ENCODE assay signal across 8 cellular contexts in the genomic region with DNA sequence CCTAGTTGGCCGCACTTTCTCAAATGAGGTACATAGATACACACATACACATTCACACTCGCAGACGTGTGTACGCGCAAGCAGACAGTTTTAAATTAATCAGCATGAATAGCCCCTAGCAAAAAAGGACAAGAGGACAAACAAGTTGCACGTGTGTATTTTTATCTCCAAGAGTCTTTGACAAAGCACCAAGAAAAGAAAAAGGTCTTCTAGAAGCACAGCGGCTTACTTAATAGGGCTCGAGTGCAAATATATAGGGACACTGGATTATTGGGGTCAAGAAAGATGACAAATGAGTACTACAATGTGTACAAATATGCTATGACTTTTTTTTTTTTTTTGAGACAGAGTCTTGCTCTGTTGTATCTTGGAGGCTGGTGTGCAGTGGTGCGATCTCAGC. TPM values are rescaled to one million over a fixed set of nuclear protein-coding genes. Genes with fewer than 3 reads are reported as not detected.
A peak's percentile ranks its signal among the peaks of the same experiment; 100 is the strongest.
DNase-seq lines count a peak whose midpoint lies in the region; ATAC-seq and TF ChIP-seq lines count a peak whose summit lies in the region.

No MANE protein-coding gene starts in this region.

- H2AK5ac ChIP-seq in H9 (ENCODE audit: insufficient read length, low read length): no peak overlapping the region

- peaks cover 48% of the 10 kb centered on the region for H3K27me3 Mint-ChIP-seq in H9 (ENCODE audit: low read depth)
- no peaks in the 10 kb centered on the region for H3K27me3 Mint-ChIP-seq in activated naive CD8-positive, alpha-beta T cell treated with anti-CD3 and anti-CD28 coated beads for 36 hours
- H3K27me3 Mint-ChIP-seq in naive thymus-derived CD8-positive, alpha-beta T cell: no peaks in the 10 kb centered on the region

- H3K27me3 ChIP-seq in A673 (replicated peaks; ENCODE audit: insufficient read depth, low read depth, low read length, poor library complexity) (no peaks in the 10 kb centered on the region), H9 (ENCODE audit: insufficient read depth, low read length) (peaks cover 10% of the 10 kb centered on the region; the same call in 1 of the 2 replicates)

- no peak overlapping the region for H3K23ac ChIP-seq in H9 (ENCODE audit: insufficient read length, low read depth, low read length)

- intact Hi-C loops in A673 (cut with micrococcal nuclease; ENCODE audit: unreplicated experiment): loop anchor here (2.0 to 5.0 kb wide), 2 partner anchors 116 to 202 kb away; no protein-coding TSS in a partner anchor

- no peak overlapping the region for H3K18ac ChIP-seq in H9 (ENCODE audit: insufficient read length, low read depth, low read length)

- peak overlapping the region; percentile 53 for H3K4me2 ChIP-seq in H9 (ENCODE audit: insufficient read depth, insufficient read length, low read length)

- POLR2A ChIA-PET in A673 (lab: Charles Lee; ENCODE audit: low non-redundant PET): no interaction called here
- POLR2A ChIA-PET in naive thymus-derived CD8-positive, alpha-beta T cell (lab: Charles Lee): interaction anchor here (0.7 to 2.6 kb wide), 4 partner anchors 9 to 190 kb away, joined by 3 to 14 read pairs (median 3); no protein-coding TSS in a partner anchor

- no peak overlapping the region for H2BK15ac ChIP-seq in H9 (ENCODE audit: low read depth, low read length)

- H3K27ac Mint-ChIP-seq in H9: no peak overlapping the region
- peak overlapping the region; percentile 94 for H3K27ac Mint-ChIP-seq in activated naive CD8-positive, alpha-beta T cell treated with anti-CD3 and anti-CD28 coated beads for 36 hours
- peak overlapping the region; percentile 64 to 95 (median 90) for H3K27ac Mint-ChIP-seq in naive thymus-derived CD8-positive, alpha-beta T cell

- no peak overlapping the region for H3K9ac ChIP-seq in H9 (ENCODE audit: extremely low read depth, insufficient read length, low read length)

- DNase-seq in A673 (ENCODE audit: low spot score) (no peak), H9 (no peak), AG20443 (ENCODE audit: low spot score) (no peak), NCI-H524 (lab: John Stamatoyannopoulos, UW) (no peak)
- no peak for DNase-seq in activated naive CD8-positive, alpha-beta T cell treated with anti-CD3 and anti-CD28 coated beads for 36 hours
- no peak for DNase-seq in naive thymus-derived CD8-positive, alpha-beta T cell

- CTCF ChIA-PET in A673 (lab: Charles Lee): interaction anchor here (1.0 kb wide), 1 partner anchor 184 kb away, joined by 3 read pairs; no protein-coding TSS in a partner anchor

- H3K27ac ChIP-seq in A673 (ENCODE audit: low read depth, low read length, poor library complexity, severe bottlenecking) (peak overlapping the region; percentile 89), H9 (ENCODE audit: insufficient read length, low read depth, low read length) (no peak overlapping the region)

- H4K8ac ChIP-seq in H9 (replicated peaks; ENCODE audit: insufficient read length, low read depth, low read length): no peak overlapping the region

- WGBS in H9 (ENCODE audit: extremely low coverage, insufficient read length, low lambda C conversion rate): no CpG with 5 or more reads among the region's 9 CpGs

- no peak overlapping the region for H3K4ac ChIP-seq in H9 (ENCODE audit: low read depth, low read length)

- no peak overlapping the region for H2BK5ac ChIP-seq in H9 (ENCODE audit: insufficient read length, low read length)

- no peak overlapping the region for H2BK20ac ChIP-seq in H9 (ENCODE audit: low read depth, low read length, poor library complexity, severe bottlenecking)

- peaks cover 23% of the 10 kb centered on the region for H3K4me1 ChIP-seq in A673 (ENCODE audit: insufficient read depth, low read length, poor library complexity, severe bottlenecking)
- H3K4me1 ChIP-seq in H9 (ENCODE audit: insufficient read depth, low read length): 0 out of 2 replicates have a peak, but pooled peaks cover 2% of the 10 kb centered on the region

- H3K9me3 ChIP-seq in A673 (ENCODE audit: low read depth, low read length, poor library complexity, severe bottlenecking): no peaks in the 10 kb centered on the region
- no peaks in the 10 kb centered on the region for H3K9me3 ChIP-seq in H9 (ENCODE audit: control insufficient read depth, low read depth, low read length)

- TF ChIP-seq CTCF in A673 (conservative IDR thresholded peaks at IDR 0.05; ENCODE audit: low read depth, low read length) (no peak), H9 (conservative IDR thresholded peaks at IDR 0.05) (no peak)

- H3K4me3 Mint-ChIP-seq in H9: peak overlapping the region; percentile 74 to 85
- H3K4me3 Mint-ChIP-seq in activated naive CD8-positive, alpha-beta T cell treated with anti-CD3 and anti-CD28 coated beads for 36 hours: peak overlapping the region; percentile 83
- peak overlapping the region; percentile 80 to 99 (median 87) for H3K4me3 Mint-ChIP-seq in naive thymus-derived CD8-positive, alpha-beta T cell

- H3K36me3 Mint-ChIP-seq in H9 (ENCODE audit: insufficient read depth in 1 of 3, low read depth in 3 of 3): no peaks in the 10 kb centered on the region; a peak in 1 of 7 replicates
- peaks cover 25% of the 10 kb centered on the region for H3K36me3 Mint-ChIP-seq in activated naive CD8-positive, alpha-beta T cell treated with anti-CD3 and anti-CD28 coated beads for 36 hours
- peaks cover 0 to 15% (median 5%) of the 10 kb centered on the region in 3 donors for H3K36me3 Mint-ChIP-seq in naive thymus-derived CD8-positive, alpha-beta T cell

- H3K4me1 Mint-ChIP-seq in H9: peaks cover 21 to 35% of the 10 kb centered on the region in 2 experiments
- H3K4me1 Mint-ChIP-seq in activated naive CD8-positive, alpha-beta T cell treated with anti-CD3 and anti-CD28 coated beads for 36 hours: peaks cover 18% of the 10 kb centered on the region
- H3K4me1 Mint-ChIP-seq in naive thymus-derived CD8-positive, alpha-beta T cell: peaks cover 16 to 54% (median 32%) of the 10 kb centered on the region in 4 donors

- H2BK12ac ChIP-seq in H9 (ENCODE audit: insufficient read length, low read depth, low read length): no peak overlapping the region

- no peaks in the 10 kb centered on the region for H3K36me3 ChIP-seq in A673 (ENCODE audit: insufficient read depth, low read length, poor library complexity, severe bottlenecking)

- no peak overlapping the region for H4K5ac ChIP-seq in H9 (ENCODE audit: insufficient read length, low read depth, low read length)

- H3K4me3 ChIP-seq in A673 (ENCODE audit: low read depth, low read length, poor library complexity, severe bottlenecking): peak overlapping the region; percentile 74

- H3K79me2 ChIP-seq in H9 (ENCODE audit: insufficient read depth, low read length): no peaks in the 10 kb centered on the region

- no peaks in the 10 kb centered on the region for H3K79me1 ChIP-seq in H9 (ENCODE audit: insufficient read depth, low read depth, low read length, poor library complexity, severe bottlenecking)

- ATAC-seq in naive thymus-derived CD8-positive, alpha-beta T cell: no peak
- no peak for ATAC-seq in esophagus mucosa
- ATAC-seq in GM19328 (IDR thresholded peaks at IDR 0.05; ENCODE audit: unreplicated experiment): no peak

- no TSS peak for BruUV-seq in A673 (replicated peaks; lab: Mats Ljungman, UMichigan)

- no peak overlapping the region for H3T11ph ChIP-seq in H9 (ENCODE audit: low read length)

- H4K20me1 ChIP-seq in H9 (ENCODE audit: control insufficient read depth, insufficient read depth, insufficient read length): no peaks in the 10 kb centered on the region

- H3K14ac ChIP-seq in H9 (ENCODE audit: insufficient read depth, low read length): no peak overlapping the region

- H2BK120ac ChIP-seq in H9 (ENCODE audit: low read depth, low read length, poor library complexity, severe bottlenecking): no peak overlapping the region

- no peak overlapping the region for H2AFZ ChIP-seq in H9 (ENCODE audit: low read length)

- no peak overlapping the region for H4K91ac ChIP-seq in H9 (ENCODE audit: insufficient read length, low read depth, low read length)

- no peaks in the 10 kb centered on the region; a peak in 1 of 5 replicates for H3K9me3 Mint-ChIP-seq in H9
- no peaks in the 10 kb centered on the region for H3K9me3 Mint-ChIP-seq in activated naive CD8-positive, alpha-beta T cell treated with anti-CD3 and anti-CD28 coated beads for 36 hours
- no peaks in the 10 kb centered on the region for H3K9me3 Mint-ChIP-seq in naive thymus-derived CD8-positive, alpha-beta T cell

- H3K56ac ChIP-seq in H9 (ENCODE audit: insufficient read length, low read depth, low read length): no peak overlapping the region

- H3K23me2 ChIP-seq in H9 (ENCODE audit: insufficient read length, low read depth, low read length, poor library complexity, severe bottlenecking): peaks cover 19% of the 10 kb centered on the region

RNA-seq across cellular contexts. Expression of a gene that starts 1.7 kb away (rescaled TPM):
- total RNA-seq in A673 (2021): 19.6 and 24.9 TPM in 2 replicates
- 1.2 and 1.3 TPM in 2 replicates for total RNA-seq in H9 (2021)
- 10 to 100 TPM; 62.8 to 67.3 TPM for total RNA-seq in activated naive CD8-positive, alpha-beta T cell treated with anti-CD3 and anti-CD28 coated beads for 36 hours
- total RNA-seq in naive thymus-derived CD8-positive, alpha-beta T cell: 10 to 100 TPM; 32.9 to 33.1 TPM
- 10 to 100 TPM; 24.3 to 40.2 (median 31.3) TPM for polyA plus RNA-seq in naive thymus-derived CD8-positive, alpha-beta T cell
- total RNA-seq in esophagus mucosa: 2.3 TPM

RNA-seq across cellular contexts. Expression of a gene that starts 45.7 kb away (rescaled TPM):
- total RNA-seq in A673 (2021): 449 and 493 TPM in 2 replicates
- 50.0 and 58.5 TPM in 2 replicates for total RNA-seq in H9 (2021)
- total RNA-seq in activated naive CD8-positive, alpha-beta T cell treated with anti-CD3 and anti-CD28 coated beads for 36 hours: 10 to 100 TPM; 50.5 to 55.8 TPM
- 10 to 100 TPM; 49.1 to 50.6 TPM for total RNA-seq in naive thymus-derived CD8-positive, alpha-beta T cell
- polyA plus RNA-seq in naive thymus-derived CD8-positive, alpha-beta T cell: 10 to 100 TPM; 55.9 to 66.9 (median 65.4) TPM
- total RNA-seq in esophagus mucosa: 37.8 TPM

Comparison
In these comparisons a context has a peak if more than half of its experiments do, and no peak if none do; other contexts are left out.
1. H3K27ac Mint-ChIP-seq: peak in activated naive CD8-positive, alpha-beta T cell treated with anti-CD3 and anti-CD28 coated beads for 36 hours (single experiment) and naive thymus-derived CD8-positive, alpha-beta T cell (10 of 10); none in H9 (0 of 3).
2. Peak in every context shown above with its lines, with median percentiles within 50 percentile points of each other: H3K4me3 Mint-ChIP-seq.